15 cellular contexts compared by ENCODE assay signal in the genomic region with DNA sequence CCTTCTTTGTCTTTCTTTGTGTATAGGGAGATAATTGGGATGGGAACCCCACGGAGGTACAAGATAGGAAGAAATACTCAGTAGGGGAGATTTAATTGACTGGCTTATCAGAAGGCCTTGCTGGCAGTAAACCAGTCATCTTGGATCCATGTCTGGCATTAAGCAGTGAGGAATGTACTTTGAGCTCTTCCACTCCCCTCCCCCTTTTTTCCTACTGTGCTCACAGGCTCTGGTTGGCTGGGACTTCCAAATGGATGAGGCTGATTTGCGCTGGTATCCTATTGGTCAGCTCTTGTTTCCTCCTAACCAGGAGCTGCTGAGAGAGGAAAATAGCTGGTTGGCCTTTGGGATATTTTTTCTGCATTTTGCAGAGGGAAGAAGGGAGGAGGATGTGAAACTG. TPM values are rescaled to one million over a fixed set of nuclear protein-coding genes. Genes with fewer than 3 reads are reported as not detected.
DNase-seq lines count a peak whose midpoint lies in the region; TF ChIP-seq lines count a peak whose summit lies in the region.
"Had no signal": no experiment of that assay in that cellular context is flagged by ENCODE, and none has a peak within 500 bp of the region (broad histone marks: within the 10 kb centered on the region; RNA-seq: fewer than 3 reads in every experiment).

No MANE protein-coding gene starts in this region.

- H3K4me2 ChIP-seq in hepatocyte = no peak overlapping the region

- 22% methylated on average over 2 of the region's 2 CpGs for WGBS in hepatocyte (ENCODE audit: low lambda C conversion rate, missing lambda C conversion rate)

- H2AFZ ChIP-seq in hepatocyte = no peak overlapping the region

- H3K27me3 ChIP-seq in hepatocyte = no peaks in the 10 kb centered on the region
- H3K27me3 ChIP-seq: transverse colon had no signal

- H3K9me2 ChIP-seq in hepatocyte (replicated peaks; ENCODE audit: insufficient read depth) = no peaks in the 10 kb centered on the region

- H3K4me3 ChIP-seq in hepatocyte = no peak overlapping the region
- H3K4me3 ChIP-seq: transverse colon had no signal

- H3K4me1 ChIP-seq in hepatocyte (ENCODE audit: insufficient read depth) = peaks cover 4% of the 10 kb centered on the region
- H3K4me1 ChIP-seq: transverse colon had no signal

- H4K20me1 ChIP-seq in hepatocyte (ENCODE audit: insufficient read depth, poor library complexity, severe bottlenecking) = no peaks in the 10 kb centered on the region

- no peaks in the 10 kb centered on the region for H3K79me2 ChIP-seq in hepatocyte

- H3K9me3 ChIP-seq in hepatocyte (ENCODE audit: low read depth) = no peaks in the 10 kb centered on the region
- H3K9me3 ChIP-seq: transverse colon had no signal

- TF ChIP-seq CTCF in hepatocyte (IDR thresholded peaks at IDR 0.05; ENCODE audit: poor library complexity) = no peak

- peak overlapping the region; percentile 53 for H3K27ac ChIP-seq in hepatocyte
- H3K27ac ChIP-seq: transverse colon had no signal

- DNase-seq in HCEC 1CT (peak; percentile 17), SK-N-DZ (ENCODE audit: low spot score) (peak; percentile 81), hepatocyte (ENCODE audit: low spot score) (peak; percentile 72), non-pigmented ciliary epithelial cell (ENCODE audit: low read depth) (peak; percentile 41), T1000 (lab: John Stamatoyannopoulos, UW) (no peak), NCI-H2081 (lab: John Stamatoyannopoulos, UW) (no peak)
- DNase-seq in stimulated activated CD4-positive, alpha-beta T cell treated with anti-CD3 and anti-CD28 coated beads, Interleukin-2, amount 100 ng/mL, for 24 hours = no peak
- DNase-seq: activated CD4-positive, alpha-beta T cell treated with anti-CD3 and anti-CD28 coated beads, Interleukin-2, amount 50 U/mL, for 4 hours; activated effector memory CD4-positive, alpha-beta T cell treated with Interleukin-2 at 50 U/mL for 16 hours; CD4-positive, CD25-positive, alpha-beta regulatory T cell; effector CD8-positive, alpha-beta T cell; NCI-H2029 treated with DMSO at 0.1 percent for 48 hours; SHP77 treated with DMSO at 0.1 percent for 48 hours; stimulated activated CD4-positive, alpha-beta T cell treated with anti-CD3 and anti-CD28 coated beads, Interleukin-4, amount 100 ng/mL, for 1 hour; transverse colon had no signal

- no peaks in the 10 kb centered on the region for H3K36me3 ChIP-seq in hepatocyte (replicated peaks; ENCODE audit: insufficient read depth, low read depth)
- H3K36me3 ChIP-seq: transverse colon had no signal

RNA-seq across cellular contexts. Expression of a gene that starts 24.7 kb away (rescaled TPM):
- polyA plus RNA-seq in SK-N-DZ (2014; cell fraction: cytosol; rRNA removed) = 77.3 and 94.1 TPM in 2 replicates
- polyA plus RNA-seq in SK-N-DZ (2014; cell fraction: nucleus; rRNA removed) = 101 and 134 TPM in 2 replicates
- total RNA-seq in hepatocyte = 39.5 and 47.6 TPM in 2 replicates
- polyA plus RNA-seq in hepatocyte = 47.2 and 51.3 TPM in 2 replicates

RNA-seq across cellular contexts. Expression of a gene that starts 57.3 kb away (rescaled TPM):
- polyA plus RNA-seq in SK-N-DZ (2014; cell fraction: cytosol; rRNA removed) = 0.60 and 0.78 TPM in 2 replicates
- 0.12 and 2.2 TPM in 2 replicates for polyA plus RNA-seq in SK-N-DZ (2014; cell fraction: nucleus; rRNA removed)
- total RNA-seq in hepatocyte = 0.28 and 1.4 TPM in 2 replicates
- 1.5 and 2.2 TPM in 2 replicates for polyA plus RNA-seq in hepatocyte
- polyA plus RNA-seq: CD4-positive, CD25-positive, alpha-beta regulatory T cell had no signal

RNA-seq across cellular contexts. Expression of a gene that starts 58.8 kb away (rescaled TPM):
- not detected in 2 replicates for polyA plus RNA-seq in SK-N-DZ (2014; cell fraction: cytosol; rRNA removed)
- polyA plus RNA-seq in SK-N-DZ (2014; cell fraction: nucleus; rRNA removed) = 0.03 TPM in 1 of 2 replicates, not detected in the other
- total RNA-seq in hepatocyte = 0.04 TPM in 1 of 2 replicates, not detected in the other
- polyA plus RNA-seq in hepatocyte = 0.23 TPM in 1 of 2 replicates, not detected in the other
- total RNA-seq: CD4-positive, CD25-positive, alpha-beta regulatory T cell had no signal
- polyA plus RNA-seq: CD4-positive, CD25-positive, alpha-beta regulatory T cell had no signal

Comparison
In these comparisons a context has a peak if more than half of its experiments do, and no peak if none do; other contexts are left out.
1. DNase-seq: peak in HCEC 1CT (single experiment), SK-N-DZ (single experiment), hepatocyte (single experiment) and non-pigmented ciliary epithelial cell (single experiment); none in stimulated activated CD4-positive, alpha-beta T cell treated with anti-CD3 and anti-CD28 coated beads, Interleukin-2, amount 100 ng/mL, for 24 hours (0 of 2), T1000 (single experiment) and NCI-H2081 (0 of 2).